Comparison of ENCODE assay signal across 1 cellular context in genomic region chr12:102417055-102417454, GRCh38.
A peak's percentile ranks its signal among the peaks of the same experiment; 100 is the strongest.
TF ChIP-seq lines count a peak whose summit lies in the region.

No MANE protein-coding gene starts in this region.

TF ChIP-seq in HepG2, 621 proteins besides CTCF, POLR2A, EP300 and RAD21 (continued from another document and continues in another):
- TF ChIP-seq MAFF (IDR thresholded peaks at IDR 0.05; ENCODE audit: low read depth, low read length) (no peak), MIER2 (CRISPR knock-in tag; IDR thresholded peaks at IDR 0.05) (no peak), BRCA1 (CRISPR knock-in tag; IDR thresholded peaks at IDR 0.05) (no peak), ZNF251 (CRISPR knock-in tag; IDR thresholded peaks at IDR 0.05) (no peak), ZNF674 (CRISPR knock-in tag; IDR thresholded peaks at IDR 0.05; ENCODE audit: low read depth) (no peak), ZNF367 (CRISPR knock-in tag; IDR thresholded peaks at IDR 0.05; ENCODE audit: borderline replicate concordance) (no peak), ZNF629 (CRISPR knock-in tag; conservative IDR thresholded peaks at IDR 0.05) (no peak), ZNF543 (CRISPR knock-in tag; IDR thresholded peaks at IDR 0.05) (no peak), TCF12 (IDR thresholded peaks at IDR 0.05) (no peak), TCF12 (CRISPR knock-in tag; IDR thresholded peaks at IDR 0.05) (no peak), ETS1 (CRISPR knock-in tag; IDR thresholded peaks at IDR 0.05) (no peak), ZNF510 (CRISPR knock-in tag; IDR thresholded peaks at IDR 0.05; ENCODE audit: low read depth) (no peak), ZNF18 (CRISPR knock-in tag; IDR thresholded peaks at IDR 0.05; ENCODE audit: insufficient replicate concordance) (no peak), AFF4 (CRISPR knock-in tag; IDR thresholded peaks at IDR 0.05) (no peak), ZNF12 (CRISPR knock-in tag; IDR thresholded peaks at IDR 0.05) (peak; percentile 92), SALL2 (CRISPR knock-in tag; IDR thresholded peaks at IDR 0.05) (no peak), YY1 (IDR thresholded peaks at IDR 0.05; ENCODE audit: insufficient read depth, insufficient replicate concordance, low read depth, low read length) (no peak), MEF2D (CRISPR knock-in tag; IDR thresholded peaks at IDR 0.05) (no peak), GLMP (CRISPR knock-in tag; IDR thresholded peaks at IDR 0.05; ENCODE audit: borderline replicate concordance) (no peak), PAWR (CRISPR knock-in tag; IDR thresholded peaks at IDR 0.05; ENCODE audit: borderline replicate concordance) (no peak), GATA4 (IDR thresholded peaks at IDR 0.05; ENCODE audit: borderline replicate concordance, low read depth) (no peak), NFIC (IDR thresholded peaks at IDR 0.05; ENCODE audit: low read length) (no peak), ELF4 (CRISPR knock-in tag; IDR thresholded peaks at IDR 0.05; ENCODE audit: borderline replicate concordance) (no peak), ZNF451 (CRISPR knock-in tag; IDR thresholded peaks at IDR 0.05) (no peak), RBM22 (optimal IDR thresholded peaks at IDR 0.05; ENCODE audit: low read length) (no peak), TBP (CRISPR knock-in tag; IDR thresholded peaks at IDR 0.05) (no peak), IKZF5 (CRISPR knock-in tag; IDR thresholded peaks at IDR 0.05) (no peak), ZNF331 (CRISPR knock-in tag; IDR thresholded peaks at IDR 0.05) (no peak), HBP1 (CRISPR knock-in tag; IDR thresholded peaks at IDR 0.05; ENCODE audit: low read depth) (no peak), ZNF652 (CRISPR knock-in tag; IDR thresholded peaks at IDR 0.05; ENCODE audit: borderline replicate concordance, low read depth) (no peak), PBX3 (CRISPR knock-in tag; IDR thresholded peaks at IDR 0.05; ENCODE audit: borderline replicate concordance) (no peak), ZNF768 (CRISPR knock-in tag; IDR thresholded peaks at IDR 0.05) (no peak), HDAC2 (CRISPR knock-in tag; IDR thresholded peaks at IDR 0.05) (0 out of 2 replicates have a peak, but pooled peaks have one; percentile 24)
- TF ChIP-seq, protein P1, sequence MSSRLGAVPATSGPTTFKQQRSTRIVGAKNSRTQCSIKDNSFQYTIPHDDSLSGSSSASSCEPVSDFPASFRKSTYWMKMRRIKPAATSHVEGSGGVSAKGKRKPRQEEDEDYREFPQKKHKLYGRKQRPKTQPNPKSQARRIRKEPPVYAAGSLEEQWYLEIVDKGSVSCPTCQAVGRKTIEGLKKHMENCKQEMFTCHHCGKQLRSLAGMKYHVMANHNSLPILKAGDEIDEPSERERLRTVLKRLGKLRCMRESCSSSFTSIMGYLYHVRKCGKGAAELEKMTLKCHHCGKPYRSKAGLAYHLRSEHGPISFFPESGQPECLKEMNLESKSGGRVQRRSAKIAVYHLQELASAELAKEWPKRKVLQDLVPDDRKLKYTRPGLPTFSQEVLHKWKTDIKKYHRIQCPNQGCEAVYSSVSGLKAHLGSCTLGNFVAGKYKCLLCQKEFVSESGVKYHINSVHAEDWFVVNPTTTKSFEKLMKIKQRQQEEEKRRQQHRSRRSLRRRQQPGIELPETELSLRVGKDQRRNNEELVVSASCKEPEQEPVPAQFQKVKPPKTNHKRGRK (CRISPR knock-in tag; IDR thresholded peaks at IDR 0.05), result no peak
- TF ChIP-seq, protein P2, sequence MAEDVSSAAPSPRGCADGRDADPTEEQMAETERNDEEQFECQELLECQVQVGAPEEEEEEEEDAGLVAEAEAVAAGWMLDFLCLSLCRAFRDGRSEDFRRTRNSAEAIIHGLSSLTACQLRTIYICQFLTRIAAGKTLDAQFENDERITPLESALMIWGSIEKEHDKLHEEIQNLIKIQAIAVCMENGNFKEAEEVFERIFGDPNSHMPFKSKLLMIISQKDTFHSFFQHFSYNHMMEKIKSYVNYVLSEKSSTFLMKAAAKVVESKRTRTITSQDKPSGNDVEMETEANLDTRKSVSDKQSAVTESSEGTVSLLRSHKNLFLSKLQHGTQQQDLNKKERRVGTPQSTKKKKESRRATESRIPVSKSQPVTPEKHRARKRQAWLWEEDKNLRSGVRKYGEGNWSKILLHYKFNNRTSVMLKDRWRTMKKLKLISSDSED (CRISPR knock-in tag; IDR thresholded peaks at IDR 0.05), result no peak
- TF ChIP-seq, protein P3, sequence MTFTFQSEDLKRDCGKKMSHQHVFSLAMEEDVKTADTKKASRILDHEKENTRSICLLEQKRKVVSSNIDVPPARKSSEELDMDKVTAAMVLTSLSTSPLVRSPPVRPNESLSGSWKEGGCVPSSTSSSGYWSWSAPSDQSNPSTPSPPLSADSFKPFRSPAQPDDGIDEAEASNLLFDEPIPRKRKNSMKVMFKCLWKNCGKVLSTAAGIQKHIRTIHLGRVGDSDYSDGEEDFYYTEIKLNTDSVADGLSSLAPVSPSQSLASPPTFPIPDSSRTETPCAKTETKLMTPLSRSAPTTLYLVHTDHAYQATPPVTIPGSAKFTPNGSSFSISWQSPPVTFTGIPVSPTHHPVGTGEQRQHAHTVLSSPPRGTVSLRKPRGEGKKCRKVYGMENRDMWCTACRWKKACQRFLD (CRISPR knock-in tag; IDR thresholded peaks at IDR 0.05; ENCODE audit: borderline replicate concordance), result no peak
- TF ChIP-seq, protein P4, sequence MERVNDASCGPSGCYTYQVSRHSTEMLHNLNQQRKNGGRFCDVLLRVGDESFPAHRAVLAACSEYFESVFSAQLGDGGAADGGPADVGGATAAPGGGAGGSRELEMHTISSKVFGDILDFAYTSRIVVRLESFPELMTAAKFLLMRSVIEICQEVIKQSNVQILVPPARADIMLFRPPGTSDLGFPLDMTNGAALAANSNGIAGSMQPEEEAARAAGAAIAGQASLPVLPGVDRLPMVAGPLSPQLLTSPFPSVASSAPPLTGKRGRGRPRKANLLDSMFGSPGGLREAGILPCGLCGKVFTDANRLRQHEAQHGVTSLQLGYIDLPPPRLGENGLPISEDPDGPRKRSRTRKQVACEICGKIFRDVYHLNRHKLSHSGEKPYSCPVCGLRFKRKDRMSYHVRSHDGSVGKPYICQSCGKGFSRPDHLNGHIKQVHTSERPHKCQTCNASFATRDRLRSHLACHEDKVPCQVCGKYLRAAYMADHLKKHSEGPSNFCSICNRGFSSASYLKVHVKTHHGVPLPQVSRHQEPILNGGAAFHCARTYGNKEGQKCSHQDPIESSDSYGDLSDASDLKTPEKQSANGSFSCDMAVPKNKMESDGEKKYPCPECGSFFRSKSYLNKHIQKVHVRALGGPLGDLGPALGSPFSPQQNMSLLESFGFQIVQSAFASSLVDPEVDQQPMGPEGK (CRISPR knock-in tag; IDR thresholded peaks at IDR 0.05), result no peak
- TF ChIP-seq, protein P5, sequence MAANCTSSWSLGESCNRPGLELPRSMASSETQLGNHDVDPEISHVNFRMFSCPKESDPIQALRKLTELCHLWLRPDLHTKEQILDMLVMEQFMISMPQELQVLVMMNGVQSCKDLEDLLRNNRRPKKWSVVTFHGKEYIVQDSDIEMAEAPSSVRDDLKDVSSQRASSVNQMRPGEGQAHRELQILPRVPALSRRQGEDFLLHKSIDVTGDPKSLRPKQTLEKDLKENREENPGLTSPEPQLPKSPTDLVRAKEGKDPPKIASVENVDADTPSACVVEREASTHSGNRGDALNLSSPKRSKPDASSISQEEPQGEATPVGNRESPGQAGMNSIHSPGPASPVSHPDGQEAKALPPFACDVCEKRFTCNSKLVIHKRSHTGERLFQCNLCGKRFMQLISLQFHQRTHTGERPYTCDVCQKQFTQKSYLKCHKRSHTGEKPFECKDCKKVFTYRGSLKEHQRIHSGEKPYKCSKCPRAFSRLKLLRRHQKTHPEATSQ (CRISPR knock-in tag; IDR thresholded peaks at IDR 0.05; ENCODE audit: borderline replicate concordance), result no peak
- TF ChIP-seq, protein P6, sequence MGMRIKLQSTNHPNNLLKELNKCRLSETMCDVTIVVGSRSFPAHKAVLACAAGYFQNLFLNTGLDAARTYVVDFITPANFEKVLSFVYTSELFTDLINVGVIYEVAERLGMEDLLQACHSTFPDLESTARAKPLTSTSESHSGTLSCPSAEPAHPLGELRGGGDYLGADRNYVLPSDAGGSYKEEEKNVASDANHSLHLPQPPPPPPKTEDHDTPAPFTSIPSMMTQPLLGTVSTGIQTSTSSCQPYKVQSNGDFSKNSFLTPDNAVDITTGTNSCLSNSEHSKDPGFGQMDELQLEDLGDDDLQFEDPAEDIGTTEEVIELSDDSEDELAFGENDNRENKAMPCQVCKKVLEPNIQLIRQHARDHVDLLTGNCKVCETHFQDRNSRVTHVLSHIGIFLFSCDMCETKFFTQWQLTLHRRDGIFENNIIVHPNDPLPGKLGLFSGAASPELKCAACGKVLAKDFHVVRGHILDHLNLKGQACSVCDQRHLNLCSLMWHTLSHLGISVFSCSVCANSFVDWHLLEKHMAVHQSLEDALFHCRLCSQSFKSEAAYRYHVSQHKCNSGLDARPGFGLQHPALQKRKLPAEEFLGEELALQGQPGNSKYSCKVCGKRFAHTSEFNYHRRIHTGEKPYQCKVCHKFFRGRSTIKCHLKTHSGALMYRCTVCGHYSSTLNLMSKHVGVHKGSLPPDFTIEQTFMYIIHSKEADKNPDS (CRISPR knock-in tag; IDR thresholded peaks at IDR 0.05), result no peak
